Comparison of ENCODE assay signal across 1 cellular context in genomic region chr14:50775357-50775756, GRCh38.
TF ChIP-seq lines count a peak whose summit lies in the region.

No MANE protein-coding gene starts in this region.

TF ChIP-seq in SK-N-SH, 30 proteins besides CTCF, POLR2A, EP300 and RAD21 (continued from another document):
- TF ChIP-seq REST (IDR thresholded peaks at IDR 0.05; ENCODE audit: low read depth, low read length) (no peak), TEAD4 (IDR thresholded peaks at IDR 0.05; ENCODE audit: borderline replicate concordance, insufficient read depth) (peak; percentile 79), JUND (IDR thresholded peaks at IDR 0.05) (peak; percentile 81), GABPA (IDR thresholded peaks at IDR 0.05; ENCODE audit: low read depth) (no peak), GATA2 (CRISPR knock-in tag; IDR thresholded peaks at IDR 0.05) (no peak), FOSL2 (IDR thresholded peaks at IDR 0.05; ENCODE audit: borderline replicate concordance, low read depth) (peak; percentile 75), SMC3 (IDR thresholded peaks at IDR 0.05; ENCODE audit: low read depth, low read length) (no peak)
- TF ChIP-seq, protein P1, sequence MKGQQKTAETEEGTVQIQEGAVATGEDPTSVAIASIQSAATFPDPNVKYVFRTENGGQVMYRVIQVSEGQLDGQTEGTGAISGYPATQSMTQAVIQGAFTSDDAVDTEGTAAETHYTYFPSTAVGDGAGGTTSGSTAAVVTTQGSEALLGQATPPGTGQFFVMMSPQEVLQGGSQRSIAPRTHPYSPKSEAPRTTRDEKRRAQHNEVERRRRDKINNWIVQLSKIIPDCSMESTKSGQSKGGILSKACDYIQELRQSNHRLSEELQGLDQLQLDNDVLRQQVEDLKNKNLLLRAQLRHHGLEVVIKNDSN (IDR thresholded peaks at IDR 0.05; ENCODE audit: borderline replicate concordance, low read depth) = no peak
TF ChIP-seq in SK-N-SH: peak in this region for 10.
